In genomic region chr2:177983183-177983788, GRCh38 we compare ENCODE assay signal across 8 cellular contexts.
DNase-seq lines count a peak whose midpoint lies in the region; ATAC-seq, FAIRE-seq and TF ChIP-seq lines count a peak whose summit lies in the region.

No MANE protein-coding gene starts in this region.

- H3K9me3 ChIP-seq in GM12878 (replicated peaks; ENCODE audit: control insufficient read depth, insufficient read depth, low read length), result no peaks in the 10 kb centered on the region
- H3K9me3 ChIP-seq in keratinocyte (ENCODE audit: control insufficient read depth, low read depth, low read length), result no peaks in the 10 kb centered on the region

- no peaks in the 10 kb centered on the region for H3K4me1 ChIP-seq in GM12878 (ENCODE audit: control insufficient read depth, insufficient read depth, low read length)
- no peaks in the 10 kb centered on the region for H3K4me1 ChIP-seq in keratinocyte (ENCODE audit: control insufficient read depth, extremely low read depth, insufficient read depth, low read length)

- H2AFZ ChIP-seq in GM12878 (ENCODE audit: control insufficient read depth, low read depth, low read length) (no peak overlapping the region), keratinocyte (ENCODE audit: control insufficient read depth, low read length) (no peak overlapping the region)

- H3K79me2 ChIP-seq in GM12878 (ENCODE audit: control insufficient read depth, insufficient read depth, low read length), result no peaks in the 10 kb centered on the region
- H3K79me2 ChIP-seq in keratinocyte (ENCODE audit: control insufficient read depth, insufficient read depth, low read length), result no peaks in the 10 kb centered on the region

- TF ChIP-seq EP300 in GM12878 (IDR thresholded peaks at IDR 0.05; ENCODE audit: borderline replicate concordance in 1 of 2, control insufficient read depth in 1 of 2, low read depth in 2 of 2, low read length in 2 of 2), result no peak

- SMC1A ChIA-PET in GM12878 (lab: Charles Lee; ENCODE audit: uncharacterized antibody, unreplicated experiment), result no interaction called here

- intact Hi-C loops in GM12878 (cut with micrococcal nuclease; ENCODE audit: unreplicated experiment) (no loop called here), lower leg skin (cut with DNase I; ENCODE audit: low total_unique reads) (no loop called here)

- POLR2A ChIA-PET in GM12878 (lab: Charles Lee), result no interaction called here

- TF ChIP-seq RAD21 in GM12878 (IDR thresholded peaks at IDR 0.05; ENCODE audit: insufficient read depth, low read depth, low read length), result peak; percentile 51

- WGBS in GM12878 (ENCODE audit: insufficient coverage, insufficient replicate concordance, low lambda C conversion rate, missing lambda C conversion rate), result 0% methylated on average over 2 of the region's 2 CpGs
- WGBS in lower leg skin, 2 donors, result 0 to 1% methylated on average over 2 of the region's 2 CpGs

- BruUV-seq in GM12878 (replicated peaks; lab: Mats Ljungman, UMichigan), result no TSS peak

- no peaks in the 10 kb centered on the region for H4K20me1 ChIP-seq in GM12878 (ENCODE audit: control insufficient read depth, insufficient read depth)
- H4K20me1 ChIP-seq in keratinocyte (ENCODE audit: control insufficient read depth, extremely low read depth, insufficient read depth, low read length), result no peaks in the 10 kb centered on the region

- no peak for FAIRE-seq in GM12878 (lab: Jason Lieb, UNC)
- FAIRE-seq in keratinocyte (lab: Jason Lieb, UNC), result peak; percentile 80
- FAIRE-seq in urothelium cell line (lab: Jason Lieb, UNC), result no peak

- H3K9ac ChIP-seq in GM12878 (ENCODE audit: control insufficient read depth, insufficient read depth, low read length), result no peak overlapping the region
- H3K9ac ChIP-seq in keratinocyte (ENCODE audit: control insufficient read depth, extremely low read depth, insufficient read depth, low read length), result no peak overlapping the region

- no peaks in the 10 kb centered on the region for H3K9me1 ChIP-seq in keratinocyte (ENCODE audit: control insufficient read depth, extremely low read depth, insufficient read depth, low read length)

- dilution Hi-C loops in keratinocyte (cut with MboI; ENCODE audit: extremely low pct_ligation_motif_present, low sequenced_read_pairs), result no loop called here

- H3K4me3 ChIP-seq in GM12878, result no peak overlapping the region
- no peak overlapping the region for H3K4me3 ChIP-seq in keratinocyte (ENCODE audit: control insufficient read depth in 2 of 3, extremely low read depth in 1 of 3, insufficient read depth in 2 of 3, low read depth in 1 of 3, low read length in 3 of 3)
- no peak overlapping the region for H3K4me3 ChIP-seq in lower leg skin (ENCODE audit: low read depth, poor library complexity, severe bottlenecking)

- RAD21 ChIA-PET in GM12878 (lab: Charles Lee; ENCODE audit: unreplicated experiment), result no interaction called here

- DNase-seq in EH (ENCODE audit: low read depth), result peak; percentile 76
- DNase-seq in NCI-H526 treated with DMSO at 0.1 percent for 48 hours (lab: John Stamatoyannopoulos, UW), result peak; percentile 22
- no peak for DNase-seq in GM12878 (ENCODE audit: low read depth, low spot score)
- no peak for DNase-seq in keratinocyte (ENCODE audit: low read depth, low spot score)
- peak; percentile 62 for DNase-seq in urothelium cell line (ENCODE audit: low spot score)
- DNase-seq in lower leg skin (ENCODE audit: low spot score in 2 of 2), result no peak

- H3K27me3 ChIP-seq in GM12878 (replicated peaks in 1 of 2; ENCODE audit: control insufficient read depth in 2 of 2, insufficient read depth in 2 of 2, low read length in 1 of 2) (no peaks in the 10 kb centered on the region), keratinocyte (ENCODE audit: control insufficient read depth, extremely low read depth, insufficient read depth, low read length) (no peaks in the 10 kb centered on the region)

- in situ Hi-C loops in GM12878 (cut with MboI), result no loop called here

- peak; percentile 71 to 87 (median 83) for TF ChIP-seq CTCF in GM12878 (IDR thresholded peaks at IDR 0.05 in 2 of 3, conservative IDR thresholded peaks at IDR 0.05 in 1 of 3; ENCODE audit: control insufficient read depth in 2 of 3, extremely low read depth in 1 of 3, insufficient read depth in 1 of 3, low read depth in 3 of 3, low read length in 3 of 3)
- TF ChIP-seq CTCF in keratinocyte (optimal IDR thresholded peaks at IDR 0.05 in 1 of 3, IDR thresholded peaks at IDR 0.05 in 1 of 3, conservative IDR thresholded peaks at IDR 0.05 in 1 of 3; ENCODE audit: extremely low read depth in 1 of 3, insufficient read depth in 2 of 3, low read length in 3 of 3), result peak; percentile 80 to 86 (median 83)
- TF ChIP-seq CTCF in lower leg skin (IDR thresholded peaks at IDR 0.05), result no peak

- ATAC-seq in GM19467 (IDR thresholded peaks at IDR 0.05; ENCODE audit: unreplicated experiment) (peak; percentile 91), HG03575 (IDR thresholded peaks at IDR 0.05; ENCODE audit: extremely low read depth, insufficient number of reproducible peaks, low FRiP score, unreplicated experiment) (peak; percentile 65), GM12878 (peak; percentile 86)

- H3K4me2 ChIP-seq in GM12878 (ENCODE audit: control insufficient read depth, insufficient read depth), result no peak overlapping the region
- H3K4me2 ChIP-seq in keratinocyte (ENCODE audit: control insufficient read depth, extremely low read depth, insufficient read depth, low read depth, low read length), result no peak overlapping the region

- TF ChIP-seq POLR2A in GM12878 (IDR thresholded peaks at IDR 0.05; ENCODE audit: low read depth, low read length), result no peak
- no peak for TF ChIP-seq POLR2A in lower leg skin (IDR thresholded peaks at IDR 0.05)

- CTCF ChIA-PET in GM12878 (lab: Yijun Ruan, JAX), result interaction anchor here (0.6 to 4.3 kb wide), 8 partner anchors 11 to 412 kb away, joined by 3 to 29 read pairs (median 3); no protein-coding TSS in a partner anchor

- no peaks in the 10 kb centered on the region for H3K36me3 ChIP-seq in GM12878 (ENCODE audit: control insufficient read depth in 2 of 2, insufficient read depth in 2 of 2, low read length in 1 of 2)
- H3K36me3 ChIP-seq in keratinocyte (ENCODE audit: control insufficient read depth in 2 of 2, extremely low read depth in 1 of 2, insufficient read depth in 2 of 2, low read length in 2 of 2), result no peaks in the 10 kb centered on the region

- H3K27ac ChIP-seq in GM12878 (ENCODE audit: control insufficient read depth, insufficient read depth), result no peak overlapping the region
- H3K27ac ChIP-seq in keratinocyte (ENCODE audit: control insufficient read depth, insufficient read depth, low read length), result no peak overlapping the region

TF ChIP-seq in GM12878, 131 proteins besides CTCF, POLR2A, EP300 and RAD21:
- no peak for TF ChIP-seq POLR2AphosphoS5 (IDR thresholded peaks at IDR 0.05; ENCODE audit: low read length)
- TF ChIP-seq SMC3 (IDR thresholded peaks at IDR 0.05; ENCODE audit: borderline replicate concordance, low read length), result peak; percentile 42; the same call in 1 of the 2 replicates

Comparison
In these comparisons a context has a peak if more than half of its experiments do, and no peak if none do; other contexts are left out.
1. DNase-seq: peak in EH (single experiment), NCI-H526 treated with DMSO at 0.1 percent for 48 hours (single experiment) and urothelium cell line (single experiment); none in GM12878 (single experiment), keratinocyte (single experiment) and lower leg skin (0 of 2).
2. CTCF ChIP-seq: peak in GM12878 (3 of 3) and keratinocyte (3 of 3); none in lower leg skin (0 of 3).
3. Peak in every context shown above with its lines, with median percentiles within 50 percentile points of each other: ATAC-seq.